In genomic region chr16:66551362-66551761, GRCh38 we compare ENCODE assay signal across 8 cellular contexts. TPM values are rescaled to one million over a fixed set of nuclear protein-coding genes. Genes with fewer than 3 reads are reported as not detected.
A peak's percentile ranks its signal among the peaks of the same experiment; 100 is the strongest.
DNase-seq lines count a peak whose midpoint lies in the region; ATAC-seq and TF ChIP-seq lines count a peak whose summit lies in the region.

No MANE protein-coding gene starts in this region.

- H3K4me3 Mint-ChIP-seq in neural crest cell = peak overlapping the region; percentile 90

- ATAC-seq in upper lobe of right lung (peak; percentile 16), GM21515 (IDR thresholded peaks at IDR 0.05; ENCODE audit: unreplicated experiment) (no peak)

- peak overlapping the region; percentile 86 for H3K27ac ChIP-seq in effector memory CD4-positive, alpha-beta T cell (ENCODE audit: insufficient read depth, low read length, poor library complexity, severe bottlenecking)
- H3K27ac ChIP-seq in upper lobe of right lung = peak overlapping the region; percentile 97

- DNase-seq in 8988T (peak; percentile 62), NCI-H226 (peak; percentile 31), neural crest cell (ENCODE audit: low read depth, low spot score) (peak; percentile 22), upper lobe of right lung (no peak)
- peak; percentile 50 for DNase-seq in activated CD4-positive, alpha-beta T cell treated with anti-CD3 and anti-CD28 coated beads, Interleukin-2, amount 50 U/mL, for 1 hour
- DNase-seq in effector memory CD4-positive, alpha-beta T cell = peak; percentile 38 to 57 (median 44)

- H3K27me3 Mint-ChIP-seq in neural crest cell (ENCODE audit: low read depth) = no peaks in the 10 kb centered on the region

- peak; percentile 61 for TF ChIP-seq CTCF in GM12873 (IDR thresholded peaks at IDR 0.05; ENCODE audit: insufficient read depth, low read depth, low read length, missing control alignments)
- peak; percentile 51 for TF ChIP-seq CTCF in neural crest cell (conservative IDR thresholded peaks at IDR 0.05)
- peak; percentile 23 for TF ChIP-seq CTCF in upper lobe of right lung (IDR thresholded peaks at IDR 0.05)

- H3K4me1 Mint-ChIP-seq in neural crest cell = peaks cover 77% of the 10 kb centered on the region

- intact Hi-C loops in upper lobe of right lung (cut with DNase I) = no loop called here

- peak overlapping the region; percentile 84 for H3K4me3 ChIP-seq in effector memory CD4-positive, alpha-beta T cell (ENCODE audit: insufficient read depth, low read depth, low read length, poor library complexity, severe bottlenecking)
- H3K4me3 ChIP-seq in upper lobe of right lung = peak overlapping the region; percentile 72

- H3K27ac Mint-ChIP-seq in neural crest cell (ENCODE audit: unreplicated experiment) = peak overlapping the region; percentile 24

- no peaks in the 10 kb centered on the region for H3K36me3 ChIP-seq in effector memory CD4-positive, alpha-beta T cell (ENCODE audit: control insufficient read depth, insufficient read depth, low read length)
- H3K36me3 ChIP-seq in upper lobe of right lung = peaks cover under 1% of the 10 kb centered on the region

- no peaks in the 10 kb centered on the region for H3K9me3 ChIP-seq in effector memory CD4-positive, alpha-beta T cell (ENCODE audit: control insufficient read depth, low read length)
- no peaks in the 10 kb centered on the region for H3K9me3 ChIP-seq in upper lobe of right lung

- H3K4me1 ChIP-seq in effector memory CD4-positive, alpha-beta T cell (ENCODE audit: control insufficient read depth, insufficient read depth, low read length, poor library complexity, severe bottlenecking) = peaks cover 56% of the 10 kb centered on the region
- peaks cover 49% of the 10 kb centered on the region for H3K4me1 ChIP-seq in upper lobe of right lung

- peaks cover 3% of the 10 kb centered on the region for H3K9me3 Mint-ChIP-seq in neural crest cell

- no peaks in the 10 kb centered on the region for H3K27me3 ChIP-seq in effector memory CD4-positive, alpha-beta T cell (replicated peaks; ENCODE audit: control insufficient read depth, insufficient read depth, low read length, poor library complexity, severe bottlenecking)
- no peaks in the 10 kb centered on the region for H3K27me3 ChIP-seq in upper lobe of right lung

- H3K36me3 Mint-ChIP-seq in neural crest cell (ENCODE audit: low read depth) = peaks cover 18% of the 10 kb centered on the region

RNA-seq across cellular contexts. Expression of gene CKLF, which starts 1.0 kb away (rescaled TPM):
- total RNA-seq in neural crest cell (48.8 and 51.2 TPM in 2 replicates), upper lobe of right lung (57.6 TPM)

RNA-seq across cellular contexts. Expression of gene TK2, which starts 1.4 kb away (rescaled TPM):
- total RNA-seq in neural crest cell (12.6 and 16.3 TPM in 2 replicates), upper lobe of right lung (36.1 TPM)

RNA-seq across cellular contexts. Expression of gene CMTM1, which starts 14.9 kb away (rescaled TPM):
- total RNA-seq in neural crest cell (17.1 and 18.4 TPM in 2 replicates), upper lobe of right lung (8.4 TPM)

RNA-seq across cellular contexts. Expression of gene CMTM2, which starts 27.9 kb away (rescaled TPM):
- total RNA-seq in neural crest cell = 0.54 and 0.75 TPM in 2 replicates
- total RNA-seq in upper lobe of right lung = 3.1 TPM

RNA-seq across cellular contexts. Expression of gene CMTM3, which starts 53.1 kb away (rescaled TPM):
- total RNA-seq in neural crest cell = 89.2 and 91.6 TPM in 2 replicates
- total RNA-seq in upper lobe of right lung = 38.1 TPM
